Comparison of ENCODE assay signal across 18 cellular contexts in genomic region chr10:100749309-100750217, GRCh38. TPM values are rescaled to one million over a fixed set of nuclear protein-coding genes. Genes with fewer than 3 reads are reported as not detected.
DNase-seq lines count a peak whose midpoint lies in the region; ATAC-seq and TF ChIP-seq lines count a peak whose summit lies in the region.
"Had no signal": no experiment of that assay in that cellular context is flagged by ENCODE, and none has a peak within 500 bp of the region (broad histone marks: within the 10 kb centered on the region; RNA-seq: fewer than 3 reads in every experiment).

No MANE protein-coding gene starts in this region.

- H3K36me3 Mint-ChIP-seq in natural killer cell (peaks cover 7% of the 10 kb centered on the region), nephron (ENCODE audit: low read depth) (peaks cover 39% of the 10 kb centered on the region)
- peaks cover 5% of the 10 kb centered on the region for H3K36me3 Mint-ChIP-seq in natural killer cell treated with Interleukin-12 subunit alpha and Interleukin-12 subunit beta and Interleukin-15 and Interleukin-18, amount 100 ng/mL, for 72 hours
- peaks cover 2% of the 10 kb centered on the region for H3K36me3 Mint-ChIP-seq in effector memory CD8-positive, alpha-beta T cell (ENCODE audit: insufficient read depth)

- H3K4me3 Mint-ChIP-seq in natural killer cell (peak overlapping the region; percentile 13), nephron (peak overlapping the region; percentile 80 to 89 (median 84))
- H3K4me3 Mint-ChIP-seq in natural killer cell treated with Interleukin-12 subunit alpha and Interleukin-12 subunit beta and Interleukin-15 and Interleukin-18, amount 100 ng/mL, for 72 hours: no peak overlapping the region
- H3K4me3 Mint-ChIP-seq in effector memory CD8-positive, alpha-beta T cell: peak overlapping the region; percentile 8 to 55

- H3K27me3 Mint-ChIP-seq in natural killer cell (ENCODE audit: low read depth in 2 of 2) (peaks cover 51 to 55% of the 10 kb centered on the region in 2 donors), nephron (ENCODE audit: low read depth) (peaks cover 97% of the 10 kb centered on the region)
- H3K27me3 Mint-ChIP-seq in natural killer cell treated with Interleukin-12 subunit alpha and Interleukin-12 subunit beta and Interleukin-15 and Interleukin-18, amount 100 ng/mL, for 72 hours: peaks cover 36 to 57% of the 10 kb centered on the region in 2 donors
- peaks cover 68 to 89% of the 10 kb centered on the region in 2 donors for H3K27me3 Mint-ChIP-seq in effector memory CD8-positive, alpha-beta T cell

- no peak for DNase-seq in natural killer cell
- no peak for DNase-seq in natural killer cell treated with Interleukin-12 subunit alpha and Interleukin-12 subunit beta and Interleukin-15 and Interleukin-18, amount 100 ng/mL, for 72 hours (ENCODE audit: low spot score)
- no peak for DNase-seq in effector memory CD8-positive, alpha-beta T cell
- no peak for DNase-seq in psoas muscle
- DNase-seq in glomerular visceral epithelial cell (ENCODE audit: extremely low spot score): no peak
- DNase-seq: Caco-2; dorsolateral prefrontal cortex; H9; hypothalamus; NCI-H1417; NCI-H774; PC-9; stimulated activated CD4-positive, alpha-beta T cell treated with anti-CD3 and anti-CD28 coated beads, Interleukin-15, amount 100 ng/mL, for 24 hours had no signal

- H3K9me3 Mint-ChIP-seq in natural killer cell: no peaks in the 10 kb centered on the region
- no peaks in the 10 kb centered on the region for H3K9me3 Mint-ChIP-seq in natural killer cell treated with Interleukin-12 subunit alpha and Interleukin-12 subunit beta and Interleukin-15 and Interleukin-18, amount 100 ng/mL, for 72 hours
- no peaks in the 10 kb centered on the region for H3K9me3 Mint-ChIP-seq in effector memory CD8-positive, alpha-beta T cell
- H3K9me3 Mint-ChIP-seq in nephron: no peaks in the 10 kb centered on the region

- H3K4me1 Mint-ChIP-seq in natural killer cell (peaks cover 12% of the 10 kb centered on the region in 2 donors), nephron (peaks cover 28% of the 10 kb centered on the region)
- peaks cover 12 to 15% of the 10 kb centered on the region in 2 donors for H3K4me1 Mint-ChIP-seq in natural killer cell treated with Interleukin-12 subunit alpha and Interleukin-12 subunit beta and Interleukin-15 and Interleukin-18, amount 100 ng/mL, for 72 hours (ENCODE audit: low read depth in 2 of 2)
- H3K4me1 Mint-ChIP-seq in effector memory CD8-positive, alpha-beta T cell (ENCODE audit: low read depth in 2 of 2): peaks cover 16 to 18% of the 10 kb centered on the region in 2 donors

- ATAC-seq in natural killer cell: no peak
- ATAC-seq in natural killer cell treated with Interleukin-12 subunit alpha and Interleukin-12 subunit beta and Interleukin-15 and Interleukin-18, amount 100 ng/mL, for 72 hours: no peak
- ATAC-seq in effector memory CD8-positive, alpha-beta T cell (replicated peaks): no peak
- no peak for ATAC-seq in psoas muscle
- no peak for ATAC-seq in GM19463 (IDR thresholded peaks at IDR 0.05; ENCODE audit: unreplicated experiment)
- no peak for ATAC-seq in GM21381 (IDR thresholded peaks at IDR 0.05; ENCODE audit: unreplicated experiment)
- ATAC-seq: left lobe of liver had no signal

- WGBS in psoas muscle, 3 donors: 5 to 8% (median 6%) methylated on average over 49 to 50 of the region's 50 CpGs

- no peak for TF ChIP-seq CTCF in natural killer cell (IDR thresholded peaks at IDR 0.05)
- TF ChIP-seq CTCF in nephron (IDR thresholded peaks at IDR 0.05; ENCODE audit: unreplicated experiment in 3 of 3): no peak
- TF ChIP-seq CTCF in psoas muscle (IDR thresholded peaks at IDR 0.05): no peak

- H3K36me3 ChIP-seq in psoas muscle (ENCODE audit: insufficient read depth in 1 of 2, low read depth in 1 of 2): no peaks in the 10 kb centered on the region

- H3K9me3 ChIP-seq in psoas muscle: no peaks in the 10 kb centered on the region
- H3K9me3 ChIP-seq: Caco-2 had no signal

- H3K4me3 ChIP-seq in psoas muscle: no peak overlapping the region
- H3K4me3 ChIP-seq: PC-9 had no signal

- intact Hi-C loops in natural killer cell (cut with micrococcal nuclease) (no loop called here), psoas muscle (cut with DNase I) (loop anchor here in 1 of 2 donors (10.0 kb wide), 1 partner anchor 185 kb away; no protein-coding TSS in a partner anchor)

- H3K27ac ChIP-seq in psoas muscle: no peak overlapping the region
- H3K27ac ChIP-seq: dorsolateral prefrontal cortex, PC-9 had no signal

- H3K27me3 ChIP-seq in psoas muscle (ENCODE audit: insufficient read depth in 3 of 3, low read length in 2 of 3): peaks cover 0 to 99% (median 65%) of the 10 kb centered on the region in 3 donors

- no peak overlapping the region for H3K27ac Mint-ChIP-seq in natural killer cell
- H3K27ac Mint-ChIP-seq in natural killer cell treated with Interleukin-12 subunit alpha and Interleukin-12 subunit beta and Interleukin-15 and Interleukin-18, amount 100 ng/mL, for 72 hours: no peak overlapping the region
- no peak overlapping the region for H3K27ac Mint-ChIP-seq in effector memory CD8-positive, alpha-beta T cell
- H3K27ac Mint-ChIP-seq in nephron: peak overlapping the region in 2 of 3 experiments; percentile 18 to 73
- H3K27ac Mint-ChIP-seq: H9 had no signal

- peaks cover 13% of the 10 kb centered on the region for H3K4me1 ChIP-seq in psoas muscle

RNA-seq across cellular contexts. Expression of gene PAX2, which starts 4.2 kb away (rescaled TPM):
- not detected for total RNA-seq in natural killer cell
- not detected for total RNA-seq in natural killer cell treated with Interleukin-12 subunit alpha and Interleukin-12 subunit beta and Interleukin-15 and Interleukin-18, amount 100 ng/mL, for 72 hours
- not detected for total RNA-seq in psoas muscle
- not detected for polyA plus RNA-seq in psoas muscle
- total RNA-seq: fibroblast of lung, H9, PC-9 had no signal
- polyA plus RNA-seq: fibroblast of lung had no signal

Comparison
In these comparisons a context has a peak if more than half of its experiments do, and no peak if none do; other contexts are left out.
1. H3K27ac Mint-ChIP-seq: peak in nephron (2 of 3); none in natural killer cell (0 of 2), natural killer cell treated with Interleukin-12 subunit alpha and Interleukin-12 subunit beta and Interleukin-15 and Interleukin-18, amount 100 ng/mL, for 72 hours (0 of 2) and effector memory CD8-positive, alpha-beta T cell (0 of 2).